In the genomic region with DNA sequence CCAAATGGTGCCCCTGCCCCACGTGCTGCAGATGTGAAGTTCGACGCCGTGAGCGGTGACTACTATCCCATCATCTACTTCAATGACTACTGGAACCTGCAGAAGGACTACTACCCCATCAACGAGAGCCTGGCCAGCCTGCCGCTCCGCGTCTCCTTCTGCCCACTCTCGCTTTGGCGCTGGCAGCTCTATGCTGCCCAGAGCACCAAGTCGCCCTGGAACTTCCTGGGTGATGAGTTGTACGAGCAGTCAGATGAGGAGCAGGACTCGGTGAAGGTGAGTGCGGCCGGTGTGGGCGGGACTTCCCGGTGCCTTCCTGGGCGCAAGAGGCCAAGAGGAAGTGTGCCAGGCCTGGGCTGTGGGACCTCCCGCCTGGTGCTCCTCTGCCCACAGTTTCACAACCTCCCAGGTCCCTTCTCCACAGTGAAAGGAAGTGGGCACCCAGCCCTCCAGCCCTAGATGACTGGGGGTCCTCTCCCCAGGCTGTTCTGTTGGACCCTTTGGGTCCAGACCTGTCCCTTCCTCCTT, we compare ENCODE assay signal across 21 cellular contexts. TPM values are rescaled to one million over a fixed set of nuclear protein-coding genes. Genes with fewer than 3 reads are reported as not detected.
"Had no signal": no experiment of that assay in that cellular context is flagged by ENCODE, and none has a peak within 500 bp of the region (broad histone marks: within the 10 kb centered on the region; RNA-seq: fewer than 3 reads in every experiment).

No MANE protein-coding gene starts in this region.

- H3K79me2 ChIP-seq: hepatocyte had no signal

- H3K27ac Mint-ChIP-seq: activated T-helper 17 cell treated with anti-CD3 and anti-CD28 coated beads, Interleukin-2, amount 50 U/mL, for 72 hours had no signal

- H3K27me3 ChIP-seq: esophagus squamous epithelium, hepatocyte, testis, upper lobe of left lung had no signal

- ATAC-seq: activated T-helper 17 cell treated with anti-CD3 and anti-CD28 coated beads, Interleukin-2, amount 50 U/mL, for 72 hours had no signal

- H3K27me3 Mint-ChIP-seq: activated B cell treated with CpG ODN at 0.5 μM for 24 hours; activated T-helper 17 cell treated with anti-CD3 and anti-CD28 coated beads, Interleukin-2, amount 50 U/mL, for 72 hours; naive B cell had no signal

- DNase-seq: activated B cell treated with CpG ODN at 0.5 μM for 24 hours; activated CD4-positive, alpha-beta T cell treated with anti-CD3 and anti-CD28 coated beads for 48 hours; activated naive CD4-positive, alpha-beta T cell treated with Interleukin-2 at 50 U/mL for 16 hours; caudate nucleus; effector CD4-positive, alpha-beta T cell; esophagus squamous epithelium; islet precursor cell; naive B cell; retina; stimulated activated naive CD4-positive, alpha-beta T cell; testis had no signal

- H3K4me1 ChIP-seq: esophagus squamous epithelium, upper lobe of left lung had no signal

- H3K9me3 Mint-ChIP-seq: activated B cell treated with CpG ODN at 0.5 μM for 24 hours; activated T-helper 17 cell treated with anti-CD3 and anti-CD28 coated beads, Interleukin-2, amount 50 U/mL, for 72 hours; naive B cell had no signal

- H3K9me3 ChIP-seq: esophagus squamous epithelium, testis, upper lobe of left lung had no signal

- H3K4me3 ChIP-seq: coronary artery, esophagus squamous epithelium, hepatocyte, testis, upper lobe of left lung had no signal

- H3K27ac ChIP-seq: coronary artery, esophagus squamous epithelium, hepatocyte, testis, upper lobe of left lung had no signal

- H3K4me1 Mint-ChIP-seq: activated B cell treated with CpG ODN at 0.5 μM for 24 hours; activated T-helper 17 cell treated with anti-CD3 and anti-CD28 coated beads, Interleukin-2, amount 50 U/mL, for 72 hours had no signal

- H2AFZ ChIP-seq: hepatocyte had no signal

- H3K4me2 ChIP-seq: hepatocyte had no signal

- H3K4me3 Mint-ChIP-seq: activated B cell treated with CpG ODN at 0.5 μM for 24 hours; activated T-helper 17 cell treated with anti-CD3 and anti-CD28 coated beads, Interleukin-2, amount 50 U/mL, for 72 hours; naive B cell had no signal

RNA-seq across cellular contexts. Expression of a gene that starts 41.4 kb away (rescaled TPM):
- total RNA-seq: activated B cell treated with CpG ODN at 0.5 μM for 24 hours; activated CD8-positive, alpha-beta memory T cell treated with anti-CD3 and anti-CD28 coated beads for 36 hours; activated T-helper 17 cell treated with anti-CD3 and anti-CD28 coated beads, Interleukin-2, amount 50 U/mL, for 72 hours; fibroblast of villous mesenchyme; glomerular endothelial cell; lung microvascular endothelial cell; mononuclear cell; T-helper 2 cell treated with Interferon-gamma antibody and Interleukin-4, amounts not matched to agents 100 ng/mL and 5 ng/mL, for 36 hours had no signal

RNA-seq across cellular contexts. Expression of a gene that starts 45.2 kb away (rescaled TPM):
- total RNA-seq: activated B cell treated with CpG ODN at 0.5 μM for 24 hours; activated CD8-positive, alpha-beta memory T cell treated with anti-CD3 and anti-CD28 coated beads for 36 hours; activated T-helper 17 cell treated with anti-CD3 and anti-CD28 coated beads, Interleukin-2, amount 50 U/mL, for 72 hours; esophagus squamous epithelium; fibroblast of villous mesenchyme; glomerular endothelial cell; hepatocyte; lung microvascular endothelial cell; mononuclear cell; T-helper 2 cell treated with Interferon-gamma antibody and Interleukin-4, amounts not matched to agents 100 ng/mL and 5 ng/mL, for 36 hours; testis had no signal
- polyA plus RNA-seq: hepatocyte had no signal
